1 cellular context compared by ENCODE assay signal in genomic region chr1:193342811-193343210, GRCh38.
TF ChIP-seq lines count a peak whose summit lies in the region.

No MANE protein-coding gene starts in this region.

TF ChIP-seq in IMR-90, 13 proteins besides CTCF, POLR2A, EP300 and RAD21:
- TF ChIP-seq RCOR1 (IDR thresholded peaks at IDR 0.05; ENCODE audit: insufficient replicate concordance, low read length) (no peak), SMC3 (IDR thresholded peaks at IDR 0.05; ENCODE audit: low read depth, low read length) (no peak), MXI1 (IDR thresholded peaks at IDR 0.05; ENCODE audit: borderline replicate concordance, low read depth, low read length) (no peak), NFE2L2 (IDR thresholded peaks at IDR 0.05; ENCODE audit: low read depth, low read length) (no peak), BHLHE40 (IDR thresholded peaks at IDR 0.05; ENCODE audit: low read depth, low read length) (no peak), CHD1 (IDR thresholded peaks at IDR 0.05; ENCODE audit: low read depth, low read length) (no peak)
TF ChIP-seq in IMR-90: peak in this region for 0.
